ENCODE assay signal across 18 cellular contexts in the genomic region with DNA sequence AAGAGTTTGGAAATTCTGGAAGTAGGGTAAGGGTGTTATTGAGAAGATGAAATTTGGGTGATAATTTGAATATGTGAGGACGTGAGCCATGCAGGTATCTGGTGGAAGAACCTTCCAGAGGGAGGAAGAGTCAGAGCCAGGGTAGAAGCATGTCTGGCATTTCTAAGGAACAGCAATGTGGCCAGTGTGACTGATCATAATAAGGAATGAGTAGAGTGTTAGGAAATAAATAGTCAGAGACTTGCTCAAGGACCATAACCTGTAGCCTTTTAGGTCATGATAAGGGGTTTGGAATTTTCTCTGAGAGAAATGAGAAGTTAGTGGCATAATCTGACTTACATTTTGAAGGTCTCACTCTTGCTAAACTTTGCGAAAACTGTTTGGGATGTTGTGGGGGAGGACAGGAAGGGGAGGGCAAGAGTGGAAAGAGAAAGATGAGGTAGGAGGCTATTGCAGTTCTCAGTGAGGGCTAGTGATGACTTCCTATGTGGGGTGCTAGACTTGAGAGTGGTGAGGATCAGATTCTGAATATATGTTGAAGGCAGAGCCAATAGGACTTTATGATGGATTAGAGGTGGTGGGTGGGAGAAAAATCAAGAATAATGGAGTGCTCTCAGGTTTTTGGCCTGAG.
"Had no signal": no experiment of that assay in that cellular context is flagged by ENCODE, and none has a peak within 500 bp of the region (broad histone marks: within the 10 kb centered on the region; RNA-seq: fewer than 3 reads in every experiment).

No MANE protein-coding gene starts in this region.

- H3K4me3 Mint-ChIP-seq: endodermal cell; memory B cell; mesothelial cell of epicardium; natural killer cell; neural crest cell; stimulated activated naive CD8-positive, alpha-beta T cell treated with anti-CD3 and anti-CD28 coated beads, Interleukin-15, Interleukin-2, amounts not matched to agents 100 ng/mL and 50 ng/mL, for 24 hours had no signal

- H3K36me3 Mint-ChIP-seq: memory B cell, mesothelial cell of epicardium, natural killer cell had no signal

- ATAC-seq: foreskin keratinocyte, left cardiac atrium, lower lobe of right lung, natural killer cell, sciatic nerve had no signal

- H3K9me3 Mint-ChIP-seq: endodermal cell, mesothelial cell of epicardium, natural killer cell, neural crest cell had no signal

- H3K27me3 Mint-ChIP-seq: stimulated activated naive CD8-positive, alpha-beta T cell treated with anti-CD3 and anti-CD28 coated beads, Interleukin-15, Interleukin-2, amounts not matched to agents 100 ng/mL and 50 ng/mL, for 24 hours had no signal

- H3K4me1 Mint-ChIP-seq: memory B cell, mesothelial cell of epicardium had no signal

- H3K27ac Mint-ChIP-seq: endodermal cell; memory B cell; mesothelial cell of epicardium; natural killer cell; stimulated activated naive CD8-positive, alpha-beta T cell treated with anti-CD3 and anti-CD28 coated beads, Interleukin-15, Interleukin-2, amounts not matched to agents 100 ng/mL and 50 ng/mL, for 24 hours had no signal

- DNase-seq: effector CD4-positive, alpha-beta T cell; endodermal cell; erythroblast; foreskin keratinocyte; head of caudate nucleus; kidney; left cardiac atrium; left ventricle myocardium inferior; lower lobe of right lung; natural killer cell; posterior cingulate gyrus; spleen; testis had no signal
